Comparison of ENCODE assay signal across 8 cellular contexts in genomic region chr15:89244512-89244869, GRCh38. TPM values are rescaled to one million over a fixed set of nuclear protein-coding genes. Genes with fewer than 3 reads are reported as not detected.
DNase-seq lines count a peak whose midpoint lies in the region; ATAC-seq and TF ChIP-seq lines count a peak whose summit lies in the region.

No MANE protein-coding gene starts in this region.

- peak overlapping the region; percentile 95 for H3K4me3 Mint-ChIP-seq in endodermal cell

- H3K27me3 ChIP-seq in MG63 (no peaks in the 10 kb centered on the region), endodermal cell (ENCODE audit: control insufficient read depth, insufficient read depth, low read length, poor library complexity, severe bottlenecking) (peaks cover 4% of the 10 kb centered on the region), trophoblast cell (ENCODE audit: insufficient read depth, low read length) (no peaks in the 10 kb centered on the region)

- peak overlapping the region; percentile 76 for H2AFZ ChIP-seq in trophoblast cell (ENCODE audit: insufficient read depth, low read length, poor library complexity)

- H3K4me3 ChIP-seq in AG10803 (ENCODE audit: low read length) (peak overlapping the region; percentile 97), MG63 (peak overlapping the region; percentile 79), endodermal cell (ENCODE audit: low read length) (peak overlapping the region; percentile 92), trophoblast cell (ENCODE audit: low read depth, low read length) (peak overlapping the region; percentile 89)

- H2BK120ac ChIP-seq in trophoblast cell (ENCODE audit: insufficient read depth, low read length, poor library complexity), result no peak overlapping the region

- H3K27ac ChIP-seq in endodermal cell (ENCODE audit: low read depth, low read length) (no peak overlapping the region), trophoblast cell (ENCODE audit: low read depth, low read length) (no peak overlapping the region)

- H3K27me3 Mint-ChIP-seq in endodermal cell (ENCODE audit: insufficient read depth), result peaks cover 25% of the 10 kb centered on the region

- peaks cover 6% of the 10 kb centered on the region for H3K79me2 ChIP-seq in trophoblast cell (ENCODE audit: control insufficient read depth, insufficient read depth, low read length, poor library complexity)

- H3K36me3 Mint-ChIP-seq in endodermal cell (ENCODE audit: low read depth), result peaks cover 25% of the 10 kb centered on the region

- DNase-seq in AG10803 (ENCODE audit: low read depth), result no peak
- DNase-seq in MG63, result no peak
- no peak for DNase-seq in endodermal cell
- no peak for DNase-seq in trophoblast cell
- DNase-seq in stimulated activated CD4-positive, alpha-beta T cell treated with anti-CD3 and anti-CD28 coated beads, Interleukin-1b, Interleukin-23, amount 100 ng/mL, for 48 hours, result no peak
- DNase-seq in NOMO-1 (lab: John Stamatoyannopoulos, UW; ENCODE audit: unreplicated experiment in 2 of 2), result no peak

- H3K4ac ChIP-seq in trophoblast cell (ENCODE audit: low read depth, low read length), result peak overlapping the region; percentile 13

- peak overlapping the region; percentile 7 for H4K12ac ChIP-seq in trophoblast cell (ENCODE audit: low read depth, low read length)

- peak; percentile 18 for ATAC-seq in GM19467 (IDR thresholded peaks at IDR 0.05; ENCODE audit: unreplicated experiment)
- ATAC-seq in GM19324 (IDR thresholded peaks at IDR 0.05; ENCODE audit: low FRiP score, unreplicated experiment), result no peak

- H3K79me1 ChIP-seq in trophoblast cell (ENCODE audit: low read length), result peaks cover 6% of the 10 kb centered on the region

- H3K9me3 ChIP-seq in MG63, result no peaks in the 10 kb centered on the region; the same call in 1 of the 2 replicates
- peaks cover 21% of the 10 kb centered on the region for H3K9me3 ChIP-seq in endodermal cell (ENCODE audit: control insufficient read depth, low read length)
- H3K9me3 ChIP-seq in trophoblast cell (ENCODE audit: insufficient read depth, low read depth, low read length), result peaks cover 2% of the 10 kb centered on the region

- no peak overlapping the region for H2AK5ac ChIP-seq in trophoblast cell (ENCODE audit: low read length)

- H3K4me2 ChIP-seq in trophoblast cell (ENCODE audit: low read length), result peak overlapping the region; percentile 75

- peak overlapping the region; percentile 32 for H2BK5ac ChIP-seq in trophoblast cell (ENCODE audit: low read depth, low read length, poor library complexity)

- no peaks in the 10 kb centered on the region for H3K4me1 ChIP-seq in endodermal cell (ENCODE audit: control insufficient read depth, insufficient read depth, low read length)
- H3K4me1 ChIP-seq in trophoblast cell (ENCODE audit: control insufficient read depth in 1 of 2, insufficient read depth in 2 of 2, low read length in 2 of 2), result peaks cover 0 to 2% of the 10 kb centered on the region in 2 experiments

- H4K8ac ChIP-seq in trophoblast cell (ENCODE audit: low read depth, low read length), result peak overlapping the region; percentile 15

- no peak overlapping the region for H3K14ac ChIP-seq in trophoblast cell (ENCODE audit: low read length)

- peak overlapping the region; percentile 63 for H3K9ac ChIP-seq in endodermal cell (ENCODE audit: extremely low read depth, low read length, poor library complexity, severe bottlenecking)
- peak overlapping the region; percentile 73 for H3K9ac ChIP-seq in trophoblast cell (ENCODE audit: low read length)

- no peak overlapping the region for H2BK12ac ChIP-seq in trophoblast cell (ENCODE audit: low read length)

- TF ChIP-seq CTCF in AG10803 (conservative IDR thresholded peaks at IDR 0.05; ENCODE audit: low read length) (no peak), endodermal cell (conservative IDR thresholded peaks at IDR 0.05) (no peak)

- H3K36me3 ChIP-seq in MG63, result peaks cover 44% of the 10 kb centered on the region
- H3K36me3 ChIP-seq in endodermal cell (ENCODE audit: control insufficient read depth, insufficient read depth, low read length), result peaks cover 21% of the 10 kb centered on the region
- peaks cover 4 to 5% of the 10 kb centered on the region in 2 experiments for H3K36me3 ChIP-seq in trophoblast cell (ENCODE audit: control insufficient read depth in 1 of 2, insufficient read depth in 2 of 2, low read length in 2 of 2)

- no peak overlapping the region for H4K91ac ChIP-seq in trophoblast cell (ENCODE audit: low read depth, low read length)

- peak overlapping the region; percentile 24 for H3K18ac ChIP-seq in trophoblast cell (ENCODE audit: low read length)

- peaks cover 21% of the 10 kb centered on the region for H3K9me3 Mint-ChIP-seq in endodermal cell

- WGBS in endodermal cell (ENCODE audit: insufficient coverage in 1 of 2, insufficient read length in 1 of 2), 2 experiments, result 0 to 2% methylated on average over 5 to 9 of the region's 9 CpGs
- WGBS in trophoblast cell (ENCODE audit: extremely low coverage, insufficient coverage, insufficient read length), result no CpG with 5 or more reads among the region's 9 CpGs

- H3K4me1 Mint-ChIP-seq in endodermal cell, result peaks cover 17% of the 10 kb centered on the region

- H3K27ac Mint-ChIP-seq in endodermal cell, result peak overlapping the region; percentile 84

- no peak overlapping the region for H3K23ac ChIP-seq in trophoblast cell (ENCODE audit: low read length)

RNA-seq across cellular contexts. Expression of gene FANCI, which starts 0.7 kb away (rescaled TPM):
- 34.4 and 52.5 TPM in 2 replicates for total RNA-seq in MG63 (2014; rRNA removed; shearing (Covaris generic); ENCODE audit: low replicate concordance)
- 100 to 1,000 TPM in 1 of 2 donors, 10 to 100 TPM in 1; 94.5 to 173 TPM for total RNA-seq in endodermal cell
- polyA plus RNA-seq in endodermal cell (2013, experiment 1 of 2), result 88.2 TPM
- 86.2 TPM for polyA plus RNA-seq in endodermal cell (2013, experiment 2 of 2)
- polyA plus RNA-seq in trophoblast cell (2013), result 37.8 and 38.4 TPM in 2 replicates

RNA-seq across cellular contexts. Expression of gene RLBP1, which starts 23.1 kb away (rescaled TPM):
- not detected in 2 replicates for total RNA-seq in MG63 (2014; rRNA removed; shearing (Covaris generic); ENCODE audit: low replicate concordance)
- not detected for total RNA-seq in endodermal cell
- polyA plus RNA-seq in endodermal cell (2013, experiment 1 of 2), result not detected
- polyA plus RNA-seq in endodermal cell (2013, experiment 2 of 2), result 0.41 TPM
- polyA plus RNA-seq in trophoblast cell (2013), result 3.7 and 4.2 TPM in 2 replicates
